Comparison of ENCODE assay signal across 26 cellular contexts in the genomic region with DNA sequence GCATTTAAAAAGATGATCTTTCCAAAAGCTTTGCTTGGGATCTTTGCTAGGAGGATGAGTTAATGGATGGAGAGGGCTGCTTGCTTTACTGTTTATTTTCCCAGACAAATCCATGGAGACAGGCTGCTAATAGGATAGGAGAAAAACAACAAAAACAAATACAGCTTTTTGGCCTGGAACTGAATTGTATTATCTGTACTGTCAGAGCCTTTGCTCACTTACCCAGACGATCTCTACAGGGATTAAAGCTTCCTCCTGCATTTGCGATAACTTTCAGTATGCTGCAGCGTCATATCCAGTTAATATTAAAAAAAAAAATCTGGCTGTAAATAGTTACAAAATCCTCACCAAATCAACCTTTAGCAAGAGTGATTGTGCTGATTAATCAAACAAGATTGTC.
"Had no signal": no experiment of that assay in that cellular context is flagged by ENCODE, and none has a peak within 500 bp of the region (broad histone marks: within the 10 kb centered on the region; RNA-seq: fewer than 3 reads in every experiment).

No MANE protein-coding gene starts in this region.

- H3K27me3 Mint-ChIP-seq: activated naive CD8-positive, alpha-beta T cell; brain; memory B cell; stimulated activated naive CD8-positive, alpha-beta T cell treated with anti-CD3 and anti-CD28 coated beads, Interleukin-15, Interleukin-2, amounts not matched to agents 100 ng/mL and 50 ng/mL, for 24 hours had no signal

- H3K9me3 ChIP-seq: ascending aorta, right lobe of liver, thoracic aorta had no signal

- H3K4me1 Mint-ChIP-seq: memory B cell; natural killer cell; stimulated activated effector memory CD8-positive, alpha-beta T cell treated with anti-CD3 and anti-CD28 coated beads, Interleukin-12 subunit alpha, Interleukin-12 subunit beta, amount 100 ng/mL, for 72 hours had no signal

- ATAC-seq: activated T-cell treated with anti-CD3 and anti-CD28 coated beads, Interleukin-2, amount 50 U/mL, for 72 hours; foreskin keratinocyte; natural killer cell; stimulated activated effector memory CD8-positive, alpha-beta T cell treated with anti-CD3 and anti-CD28 coated beads, Interleukin-12 subunit alpha, Interleukin-12 subunit beta, amount 100 ng/mL, for 72 hours had no signal

- H3K27me3 ChIP-seq: adrenal gland, ascending aorta, cardiac muscle cell, dorsolateral prefrontal cortex, foreskin keratinocyte, right lobe of liver had no signal

- H3K4me3 ChIP-seq: adrenal gland, ascending aorta, cardiac muscle cell, coronary artery, dorsolateral prefrontal cortex, right lobe of liver, skin epidermis, thoracic aorta had no signal

- H3K4me1 ChIP-seq: ascending aorta, right lobe of liver had no signal

- H3K9me3 Mint-ChIP-seq: activated T-cell treated with anti-CD3 and anti-CD28 coated beads, Interleukin-2, amount 50 U/mL, for 72 hours; memory B cell; natural killer cell; stimulated activated effector memory CD8-positive, alpha-beta T cell treated with anti-CD3 and anti-CD28 coated beads, Interleukin-12 subunit alpha, Interleukin-12 subunit beta, amount 100 ng/mL, for 72 hours; stimulated activated naive CD8-positive, alpha-beta T cell treated with anti-CD3 and anti-CD28 coated beads, Interleukin-15, Interleukin-2, amounts not matched to agents 100 ng/mL and 50 ng/mL, for 24 hours had no signal

- H3K36me3 ChIP-seq: adrenal gland, ascending aorta, cardiac muscle cell, right lobe of liver, thoracic aorta had no signal

- H3K27ac Mint-ChIP-seq: activated naive CD8-positive, alpha-beta T cell; activated T-cell treated with anti-CD3 and anti-CD28 coated beads, Interleukin-2, amount 50 U/mL, for 72 hours; memory B cell; natural killer cell; stimulated activated effector memory CD8-positive, alpha-beta T cell treated with anti-CD3 and anti-CD28 coated beads, Interleukin-12 subunit alpha, Interleukin-12 subunit beta, amount 100 ng/mL, for 72 hours; stimulated activated naive CD8-positive, alpha-beta T cell treated with anti-CD3 and anti-CD28 coated beads, Interleukin-15, Interleukin-2, amounts not matched to agents 100 ng/mL and 50 ng/mL, for 24 hours; T-helper 2 cell treated with Interferon-gamma antibody and Interleukin-4, amounts not matched to agents 5 μg/mL and 100 μg/mL, for 36 hours had no signal

- DNase-seq: activated CD4-positive, alpha-beta T cell treated with anti-CD3 and anti-CD28 coated beads for 4 hours; activated CD4-positive, alpha-beta T cell treated with anti-CD3 and anti-CD28 coated beads, Interleukin-2, amount 50 U/mL, for 4 hours; activated naive CD4-positive, alpha-beta T cell treated with Interleukin-2 at 50 U/mL for 16 hours; activated T-cell treated with anti-CD3 and anti-CD28 coated beads for 4 hours; activated T-cell treated with anti-CD3 and anti-CD28 coated beads, Interleukin-2, amount 50 U/mL, for 72 hours; adrenal gland; dorsolateral prefrontal cortex; effector memory CD4-positive, alpha-beta T cell; foreskin keratinocyte; islet precursor cell; natural killer cell; right lobe of liver; stimulated activated CD4-positive, alpha-beta T cell treated with anti-CD3 and anti-CD28 coated beads, Interleukin-4, amount 100 ng/mL, for 24 hours; T-helper 1 cell; trophoblast cell had no signal

- H3K27ac ChIP-seq: ascending aorta, cardiac muscle cell, coronary artery, dorsolateral prefrontal cortex, foreskin keratinocyte, right lobe of liver, thoracic aorta had no signal

- H3K36me3 Mint-ChIP-seq: natural killer cell; stimulated activated effector memory CD8-positive, alpha-beta T cell treated with anti-CD3 and anti-CD28 coated beads, Interleukin-12 subunit alpha, Interleukin-12 subunit beta, amount 100 ng/mL, for 72 hours had no signal

- H3K4me3 Mint-ChIP-seq: activated naive CD8-positive, alpha-beta T cell; activated T-cell treated with anti-CD3 and anti-CD28 coated beads, Interleukin-2, amount 50 U/mL, for 72 hours; memory B cell; natural killer cell; stimulated activated effector memory CD8-positive, alpha-beta T cell treated with anti-CD3 and anti-CD28 coated beads, Interleukin-12 subunit alpha, Interleukin-12 subunit beta, amount 100 ng/mL, for 72 hours; stimulated activated naive CD8-positive, alpha-beta T cell treated with anti-CD3 and anti-CD28 coated beads, Interleukin-15, Interleukin-2, amounts not matched to agents 100 ng/mL and 50 ng/mL, for 24 hours; T-helper 2 cell treated with Interferon-gamma antibody and Interleukin-4, amounts not matched to agents 5 μg/mL and 100 μg/mL, for 36 hours had no signal
